In genomic region chr9:70418822-70419545, GRCh38 we compare ENCODE assay signal across 8 cellular contexts. TPM values are rescaled to one million over a fixed set of nuclear protein-coding genes. Genes with fewer than 3 reads are reported as not detected.
DNase-seq lines count a peak whose midpoint lies in the region; ATAC-seq and TF ChIP-seq lines count a peak whose summit lies in the region.

No MANE protein-coding gene starts in this region.

- intact Hi-C loops in PC-3 (cut with micrococcal nuclease), result loop anchor here (1.0 kb wide), 1 partner anchor 65 kb away; no protein-coding TSS in a partner anchor

- no TSS peak for BruUV-seq in PC-3 (replicated peaks; lab: Mats Ljungman, UMichigan)

- no peaks in the 10 kb centered on the region for H3K9me2 ChIP-seq in PC-3 (replicated peaks; ENCODE audit: low read length)

- in situ Hi-C loops in KBM-7 (cut with MboI; ENCODE audit: low pct_unique_long_range_greater_than_20kb, low sequenced_read_pairs), result loop anchor here (10.0 kb wide), 1 partner anchor 76 kb away; no protein-coding TSS in a partner anchor

- H3K4me1 ChIP-seq in PC-3 (ENCODE audit: insufficient read depth, low read length) (peaks cover 28% of the 10 kb centered on the region), muscle layer of duodenum (ENCODE audit: control insufficient read depth in 1 of 2, insufficient read depth in 2 of 2, low read length in 2 of 2) (peaks cover 16 to 23% of the 10 kb centered on the region in 2 donors)

- H3K9ac ChIP-seq in PC-3 (ENCODE audit: low read length), result peak overlapping the region; percentile 58

- H3K36me3 ChIP-seq in PC-3 (ENCODE audit: low read depth, low read length), result no peaks in the 10 kb centered on the region
- peaks cover 0 to 13% of the 10 kb centered on the region in 2 donors for H3K36me3 ChIP-seq in muscle layer of duodenum (ENCODE audit: control insufficient read depth in 1 of 2, insufficient read depth in 2 of 2, low read length in 2 of 2)

- POLR2A ChIA-PET in PC-3 (lab: Charles Lee; ENCODE audit: unreplicated experiment), result interaction anchor here (0.7 kb wide), 1 partner anchor 12 kb away, joined by 4 read pairs; no protein-coding TSS in a partner anchor

- no peaks in the 10 kb centered on the region for H3F3A ChIP-seq in PC-3 (ENCODE audit: low read length, unreplicated experiment)

- CTCF ChIA-PET in PC-3 (lab: Charles Lee), result interaction anchor here (0.6 kb wide), 1 partner anchor 13 kb away, joined by 3 read pairs; no protein-coding TSS in a partner anchor

- peaks cover 13% of the 10 kb centered on the region for H3K27me3 ChIP-seq in PC-3 (ENCODE audit: low read length)
- no peaks in the 10 kb centered on the region for H3K27me3 ChIP-seq in muscle layer of duodenum (ENCODE audit: low read depth, low read length)

- peak overlapping the region; percentile 75 for H3K27ac ChIP-seq in PC-3 (ENCODE audit: low read length)
- H3K27ac ChIP-seq in muscle layer of duodenum (ENCODE audit: low read length), result peak overlapping the region; percentile 100

- no peaks in the 10 kb centered on the region for H4K20me1 ChIP-seq in PC-3 (ENCODE audit: low read length)

- peak; percentile 63 for DNase-seq in DMS114 treated with DMSO at 0.1 percent for 48 hours (lab: John Stamatoyannopoulos, UW; ENCODE audit: unreplicated experiment)
- peak; percentile 98 for DNase-seq in KBM-7
- DNase-seq in PC-3, result peak; percentile 81
- DNase-seq in activated T-cell treated with anti-CD3 and anti-CD28 coated beads, Interleukin-2, amount 50 U/mL, for 48 hours, result peak; percentile 89 to 91
- peak; percentile 63 for DNase-seq in stimulated activated CD8-positive, alpha-beta memory T cell treated with anti-CD3 and anti-CD28 coated beads, Interleukin-7, amount 100 ng/mL, for 24 hours (ENCODE audit: low read depth)

- TF ChIP-seq CTCF in PC-3 (conservative IDR thresholded peaks at IDR 0.05; ENCODE audit: low read depth, low read length), result no peak

- H3K9me3 ChIP-seq in PC-3 (ENCODE audit: low read length), result no peaks in the 10 kb centered on the region
- no peaks in the 10 kb centered on the region for H3K9me3 ChIP-seq in muscle layer of duodenum (ENCODE audit: control insufficient read depth in 1 of 2, low read length in 2 of 2)

- H3K4me3 ChIP-seq in PC-3 (ENCODE audit: low read length) (peak overlapping the region; percentile 67), muscle layer of duodenum (ENCODE audit: low read depth in 1 of 2, low read length in 2 of 2) (peak overlapping the region; percentile 51 to 80)

- peak overlapping the region; percentile 97 for H3K4me2 ChIP-seq in PC-3 (ENCODE audit: low read length)

- H2AFZ ChIP-seq in PC-3 (ENCODE audit: low read length), result peak overlapping the region; percentile 86

- ATAC-seq in GM21619 (IDR thresholded peaks at IDR 0.05; ENCODE audit: unreplicated experiment), result peak; percentile 47
- ATAC-seq in PC-3, result peak; percentile 55
- peak; percentile 68 for ATAC-seq in esophagus mucosa

- H3K79me2 ChIP-seq in PC-3 (ENCODE audit: low read length), result no peaks in the 10 kb centered on the region

RNA-seq across cellular contexts. Expression of gene KLF9, which starts 4.5 kb away (rescaled TPM):
- total RNA-seq in PC-3 (2014; rRNA removed) (0.35 and 0.44 TPM in 2 replicates), esophagus mucosa (6.1 TPM)

Comparison
In these comparisons a context has a peak if more than half of its experiments do, and no peak if none do; other contexts are left out.
1. Peak in every context shown above with its lines: DNase-seq, ATAC-seq, H3K4me3 ChIP-seq and H3K27ac ChIP-seq.